11 cellular contexts compared by ENCODE assay signal in genomic region chr18:46387426-46388131, GRCh38.
DNase-seq lines count a peak whose midpoint lies in the region; ATAC-seq, FAIRE-seq and TF ChIP-seq lines count a peak whose summit lies in the region.
"Had no signal": no experiment of that assay in that cellular context is flagged by ENCODE, and none has a peak within 500 bp of the region (broad histone marks: within the 10 kb centered on the region; RNA-seq: fewer than 3 reads in every experiment).

No MANE protein-coding gene starts in this region.

- no peak for TF ChIP-seq CTCF in kidney (IDR thresholded peaks at IDR 0.05; ENCODE audit: borderline replicate concordance, extremely low read depth, insufficient read depth)

- FAIRE-seq in kidney (lab: Jason Lieb, UNC): no peak
- FAIRE-seq: HTR-8/SVneo had no signal

- no peaks in the 10 kb centered on the region for H3K27me3 ChIP-seq in stomach smooth muscle (ENCODE audit: control insufficient read depth in 1 of 2, insufficient read depth in 2 of 2, low read length in 2 of 2)
- H3K27me3 ChIP-seq: colonic mucosa had no signal

- no peak for ATAC-seq in HG02610 (IDR thresholded peaks at IDR 0.05; ENCODE audit: unreplicated experiment)

- intact Hi-C loops in kidney (cut with DNase I): no loop called here

- H3K36me3 ChIP-seq in kidney (ENCODE audit: control insufficient read depth in 1 of 2, insufficient read depth in 2 of 2, low read length in 2 of 2) (no peaks in the 10 kb centered on the region), stomach smooth muscle (ENCODE audit: control insufficient read depth in 2 of 2, insufficient read depth in 2 of 2, low read length in 2 of 2) (no peaks in the 10 kb centered on the region)
- H3K36me3 ChIP-seq: colonic mucosa had no signal

- H3K4me1 ChIP-seq in kidney (ENCODE audit: control insufficient read depth in 1 of 2, insufficient read depth in 1 of 2, low read depth in 1 of 2, low read length in 2 of 2) (peaks cover 9 to 10% of the 10 kb centered on the region in 2 donors), stomach smooth muscle (ENCODE audit: control insufficient read depth, insufficient read depth, low read length) (peaks cover 24% of the 10 kb centered on the region)
- H3K4me1 ChIP-seq: colonic mucosa had no signal

- H3K9me3 ChIP-seq in kidney (ENCODE audit: control insufficient read depth in 1 of 2, low read length in 2 of 2) (no peaks in the 10 kb centered on the region), stomach smooth muscle (ENCODE audit: control insufficient read depth in 2 of 2, low read length in 2 of 2) (no peaks in the 10 kb centered on the region)
- H3K9me3 ChIP-seq: colonic mucosa had no signal

- H3K9ac ChIP-seq in kidney (ENCODE audit: low read length in 2 of 2): no peak overlapping the region
- H3K9ac ChIP-seq in stomach smooth muscle (ENCODE audit: low read length in 2 of 2): no peak overlapping the region

- H3K27ac ChIP-seq in kidney (ENCODE audit: low read depth in 2 of 2, low read length in 2 of 2): peak overlapping the region in 1 of 2 donors; percentile 71
- peak overlapping the region; percentile 58 for H3K27ac ChIP-seq in stomach smooth muscle (ENCODE audit: low read length)
- H3K27ac ChIP-seq: colonic mucosa had no signal

- H3K4me3 ChIP-seq in kidney (ENCODE audit: low read length in 2 of 2) (no peak overlapping the region), stomach smooth muscle (ENCODE audit: low read length in 2 of 2) (peak overlapping the region in 1 of 2 donors; percentile 29)
- H3K4me3 ChIP-seq: colonic mucosa had no signal

- DNase-seq in NCI-H524 treated with DMSO at 0.1 percent for 48 hours (lab: John Stamatoyannopoulos, UW) (peak; percentile 17), cerebellar cortex (ENCODE audit: low spot score) (peak; percentile 10), kidney (peak; percentile 90), SKM-1 (lab: John Stamatoyannopoulos, UW; ENCODE audit: unreplicated experiment) (no peak), NCI-H146 treated with DMSO at 0.1 percent for 48 hours (lab: John Stamatoyannopoulos, UW; ENCODE audit: unreplicated experiment) (no peak), COLO829 (ENCODE audit: low spot score) (no peak)
- DNase-seq: colonic mucosa, NCI-H1092 treated with DMSO at 0.1 percent for 48 hours had no signal

Comparison
In these comparisons a context has a peak if more than half of its experiments do, and no peak if none do; other contexts are left out.
1. DNase-seq: peak in NCI-H524 treated with DMSO at 0.1 percent for 48 hours (single experiment), cerebellar cortex (single experiment) and kidney (single experiment); none in SKM-1 (single experiment), NCI-H146 treated with DMSO at 0.1 percent for 48 hours (single experiment) and COLO829 (single experiment).